In the genomic region with DNA sequence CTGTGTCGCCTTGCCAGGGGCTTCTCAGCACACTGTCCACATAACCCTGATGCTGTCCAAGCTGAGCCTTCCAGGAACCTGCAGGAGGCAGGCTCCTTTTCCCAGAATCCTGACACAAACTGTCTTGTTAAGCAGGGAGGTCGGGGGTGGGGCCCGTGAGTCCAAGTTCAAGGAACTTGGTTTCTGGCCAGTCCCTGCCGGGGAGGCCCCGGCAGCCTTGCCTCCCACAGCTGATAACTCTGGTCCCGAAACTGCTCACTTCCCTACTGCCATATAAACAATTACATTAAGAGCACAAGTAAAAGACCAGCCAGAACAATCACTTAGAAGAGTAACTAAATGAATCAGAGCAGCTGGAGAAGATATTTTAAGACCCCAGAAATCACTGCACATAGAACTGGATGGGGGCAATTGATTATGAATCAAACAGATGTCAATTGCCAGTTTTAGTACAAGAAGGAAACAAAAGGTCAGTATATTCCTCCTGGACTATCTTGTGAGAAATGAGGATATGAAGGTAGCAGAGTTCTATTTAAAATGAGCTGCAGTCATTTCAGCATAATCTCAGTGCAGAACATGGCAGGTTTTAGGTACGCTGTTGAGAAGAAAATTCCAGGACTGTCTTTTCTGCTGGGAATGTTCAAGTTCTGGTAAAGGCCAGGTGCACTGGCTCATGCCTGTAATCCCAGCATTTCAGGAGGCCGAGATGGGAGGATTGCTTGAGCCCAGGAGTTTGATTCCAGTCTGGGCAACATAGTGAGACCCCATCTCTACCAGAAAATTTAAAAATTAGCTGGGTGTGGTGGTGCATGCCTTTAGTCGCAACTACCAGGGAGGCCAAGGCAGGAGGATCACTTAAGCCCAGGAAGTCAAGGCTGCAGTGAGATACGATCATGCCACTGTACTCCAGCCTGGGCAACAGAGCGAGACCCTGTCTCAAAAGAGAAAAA, we compare ENCODE assay signal across 8 cellular contexts.
A peak's percentile ranks its signal among the peaks of the same experiment; 100 is the strongest.
DNase-seq lines count a peak whose midpoint lies in the region; ATAC-seq, FAIRE-seq and TF ChIP-seq lines count a peak whose summit lies in the region.

No MANE protein-coding gene starts in this region.

- BruUV-seq in K562 (replicated peaks; lab: Mats Ljungman, UMichigan): no TSS peak

- no peak overlapping the region for H3K4me3 ChIP-seq in K562

- no peaks in the 10 kb centered on the region for H3K9me1 ChIP-seq in K562 (ENCODE audit: control insufficient read depth, insufficient read depth, low read length)

- H3K79me2 ChIP-seq in K562 (ENCODE audit: control insufficient read depth, insufficient read depth, low read length): no peaks in the 10 kb centered on the region

- no peaks in the 10 kb centered on the region for H3K4me1 ChIP-seq in K562 (replicated peaks in 1 of 2; ENCODE audit: control insufficient read depth in 2 of 2, insufficient read depth in 2 of 2, low read length in 2 of 2)

- DNase-seq in Right ventricle myocardium inferior (ENCODE audit: missing footprints) (peak; percentile 79), cardiac septum (ENCODE audit: low spot score) (no peak), K562 (ENCODE audit: extremely low read depth in 1 of 4, low spot score in 3 of 4) (peak in 1 of 4 experiments; percentile 11), memory B cell (ENCODE audit: low spot score in 2 of 2) (no peak), RKO (ENCODE audit: low spot score) (no peak), osteocyte (ENCODE audit: extremely low spot score, unreplicated experiment) (no peak)
- DNase-seq in stimulated activated CD4-positive, alpha-beta T cell treated with anti-CD3 and anti-CD28 coated beads, Interleukin-12 subunit alpha, Interleukin-12 subunit beta, amount 100 ng/mL, for 4 hours: no peak

- TF ChIP-seq CTCF in K562 (IDR thresholded peaks at IDR 0.05 in 2 of 3, conservative IDR thresholded peaks at IDR 0.05 in 1 of 3; ENCODE audit: insufficient read depth in 2 of 3, low read depth in 1 of 3, low read length in 3 of 3) (no peak), osteocyte (IDR thresholded peaks at IDR 0.05) (no peak)

- H3K9me3 Mint-ChIP-seq in memory B cell (no peaks in the 10 kb centered on the region), osteocyte (ENCODE audit: unreplicated experiment) (no peaks in the 10 kb centered on the region)

- H3K27me3 Mint-ChIP-seq in memory B cell (no peaks in the 10 kb centered on the region), osteocyte (ENCODE audit: unreplicated experiment) (no peaks in the 10 kb centered on the region)

- H3K36me3 Mint-ChIP-seq in memory B cell (no peaks in the 10 kb centered on the region), osteocyte (ENCODE audit: unreplicated experiment) (peaks cover 2% of the 10 kb centered on the region)

- H3K27ac ChIP-seq in K562 (ENCODE audit: extremely low read depth, low read depth, low read length): no peak overlapping the region

- WGBS in K562 (ENCODE audit: insufficient coverage, low coverage, missing lambda C conversion rate): under 1% methylated on average over 11 of the region's 11 CpGs

- H3K36me3 ChIP-seq in K562 (ENCODE audit: control insufficient read depth, insufficient read depth, low read length): no peaks in the 10 kb centered on the region

- H3K4me2 ChIP-seq in K562 (ENCODE audit: insufficient read depth, low read length): no peak overlapping the region

- CTCF ChIA-PET in K562 (lab: Yijun Ruan, JAX; ENCODE audit: low intra/inter-chr PET ratio): no interaction called here

- no peak overlapping the region for H2AFZ ChIP-seq in K562 (ENCODE audit: low read depth, low read length)

- POLR2A ChIA-PET in K562 (lab: Yijun Ruan, JAX): no interaction called here

- H3K9me3 ChIP-seq in K562 (replicated peaks; ENCODE audit: control insufficient read depth, insufficient read depth, low read depth, low read length): no peaks in the 10 kb centered on the region

- TF ChIP-seq RAD21 in K562 (CRISPR knock-in tag; conservative IDR thresholded peaks at IDR 0.05 in 1 of 2, IDR thresholded peaks at IDR 0.05 in 1 of 2): no peak

- H3K4me3 Mint-ChIP-seq in memory B cell (no peak overlapping the region), osteocyte (ENCODE audit: unreplicated experiment) (no peak overlapping the region)

- no peak for TF ChIP-seq POLR2A in K562 (conservative IDR thresholded peaks at IDR 0.05)

- peaks cover 26 to 41% of the 10 kb centered on the region in 2 experiments for H3K27me3 ChIP-seq in K562 (ENCODE audit: control insufficient read depth in 2 of 2, insufficient read depth in 2 of 2, low read length in 2 of 2)

- intact Hi-C loops in Right ventricle myocardium inferior (cut with DNase I) (loop anchor here (5.0 kb wide), 1 partner anchor 170 kb away; the partner anchor contains the start of gene PITPNC1), cardiac septum (cut with DNase I) (loop anchor here (5.0 kb wide), 2 partner anchors 70 to 235 kb away; no protein-coding TSS in a partner anchor), K562 (cut with micrococcal nuclease) (no loop called here)

- H4K20me1 ChIP-seq in K562 (replicated peaks; ENCODE audit: control insufficient read depth, insufficient read depth, low read length): no peaks in the 10 kb centered on the region

- H3K4me1 Mint-ChIP-seq in memory B cell (peaks cover 6% of the 10 kb centered on the region), osteocyte (ENCODE audit: unreplicated experiment) (peaks cover 3% of the 10 kb centered on the region)

- H3K9ac ChIP-seq in K562 (ENCODE audit: insufficient read depth in 1 of 2, low read depth in 2 of 2, low read length in 2 of 2): no peak overlapping the region

- ATAC-seq in Right ventricle myocardium inferior: peak; percentile 73
- peak; percentile 98 for ATAC-seq in HG03066 (IDR thresholded peaks at IDR 0.05; ENCODE audit: low read depth, unreplicated experiment)
- ATAC-seq in K562: no peak
- ATAC-seq in memory B cell (ENCODE audit: low read depth): peak; percentile 67

- H3K27ac Mint-ChIP-seq in memory B cell (peak overlapping the region; percentile 18), osteocyte (ENCODE audit: unreplicated experiment) (no peak overlapping the region)

- FAIRE-seq in K562 (lab: Jason Lieb, UNC): no peak

- in situ Hi-C loops in K562 (cut with MboI): no loop called here

- no peak for TF ChIP-seq EP300 in K562 (IDR thresholded peaks at IDR 0.05; ENCODE audit: low read length)

TF ChIP-seq in K562, 482 proteins besides CTCF, POLR2A, EP300 and RAD21:
- TF ChIP-seq CREM (IDR thresholded peaks at IDR 0.05; ENCODE audit: low read depth) (no peak), SMARCA5 (IDR thresholded peaks at IDR 0.05) (no peak), ZNF121 (CRISPR knock-in tag; conservative IDR thresholded peaks at IDR 0.05) (peak; percentile 47)
